Comparison of ENCODE assay signal across 8 cellular contexts in the genomic region with DNA sequence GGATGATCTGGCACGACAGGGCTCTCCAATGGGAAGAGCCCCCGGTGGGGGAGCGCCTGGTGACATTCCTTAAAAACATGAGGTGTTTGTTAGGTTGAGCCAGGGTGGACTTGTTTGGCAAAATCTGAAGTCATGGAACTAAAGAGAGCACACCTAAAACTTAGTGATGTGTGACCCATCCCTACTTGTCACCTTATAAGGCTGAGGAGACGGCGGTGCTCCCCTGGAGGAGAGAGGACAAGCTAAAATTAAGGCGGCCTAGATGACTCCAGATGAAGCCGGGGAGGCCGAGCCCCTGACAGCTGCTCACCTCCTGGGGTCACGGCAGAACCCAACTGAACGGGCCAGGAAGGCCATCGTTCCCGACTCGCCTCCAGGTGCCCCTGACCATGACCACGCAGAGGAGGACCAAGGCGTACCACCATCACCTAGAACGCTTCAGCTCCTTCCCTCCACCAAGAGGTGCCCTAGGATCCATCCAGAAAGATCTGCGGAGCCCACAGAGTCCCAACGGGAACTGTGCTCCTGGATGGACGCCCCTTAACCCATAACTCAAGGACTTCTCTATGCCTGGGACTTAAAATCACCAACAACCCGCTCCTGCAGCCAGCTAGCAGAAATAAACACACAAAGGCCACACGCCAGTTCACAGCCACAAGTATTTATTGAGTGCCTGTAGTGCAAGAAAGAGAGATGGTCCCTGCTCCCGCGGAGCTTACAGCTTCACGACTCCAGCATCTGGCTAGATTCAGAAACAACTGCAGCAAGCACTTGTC. TPM values are rescaled to one million over a fixed set of nuclear protein-coding genes. Genes with fewer than 3 reads are reported as not detected.
A peak's percentile ranks its signal among the peaks of the same experiment; 100 is the strongest.
DNase-seq lines count a peak whose midpoint lies in the region; ATAC-seq, FAIRE-seq and TF ChIP-seq lines count a peak whose summit lies in the region.

No MANE protein-coding gene starts in this region.

- no peaks in the 10 kb centered on the region for H3K9me3 ChIP-seq in body of pancreas
- H3K9me3 ChIP-seq in aorta (ENCODE audit: control insufficient read depth, low read length): no peaks in the 10 kb centered on the region

- no peaks in the 10 kb centered on the region for H3K9me3 Mint-ChIP-seq in stimulated activated naive CD8-positive, alpha-beta T cell treated with anti-CD3 and anti-CD28 coated beads, Interleukin-15, Interleukin-2, amounts not matched to agents 100 ng/mL and 50 ng/mL, for 24 hours
- H3K9me3 Mint-ChIP-seq in memory B cell: no peaks in the 10 kb centered on the region

- H3K27me3 ChIP-seq in body of pancreas: no peaks in the 10 kb centered on the region
- H3K27me3 ChIP-seq in aorta (ENCODE audit: control insufficient read depth in 1 of 2, insufficient read depth in 2 of 2, low read length in 1 of 2): no peaks in the 10 kb centered on the region

- H3K4me1 Mint-ChIP-seq in stimulated activated naive CD8-positive, alpha-beta T cell treated with anti-CD3 and anti-CD28 coated beads, Interleukin-15, Interleukin-2, amounts not matched to agents 100 ng/mL and 50 ng/mL, for 24 hours (ENCODE audit: low read depth): peaks cover 31% of the 10 kb centered on the region
- peaks cover 23% of the 10 kb centered on the region for H3K4me1 Mint-ChIP-seq in memory B cell

- no peaks in the 10 kb centered on the region for H3K27me3 Mint-ChIP-seq in stimulated activated naive CD8-positive, alpha-beta T cell treated with anti-CD3 and anti-CD28 coated beads, Interleukin-15, Interleukin-2, amounts not matched to agents 100 ng/mL and 50 ng/mL, for 24 hours
- no peaks in the 10 kb centered on the region for H3K27me3 Mint-ChIP-seq in memory B cell

- peaks cover 19% of the 10 kb centered on the region for H3K36me3 Mint-ChIP-seq in stimulated activated naive CD8-positive, alpha-beta T cell treated with anti-CD3 and anti-CD28 coated beads, Interleukin-15, Interleukin-2, amounts not matched to agents 100 ng/mL and 50 ng/mL, for 24 hours (ENCODE audit: low read depth)
- no peaks in the 10 kb centered on the region for H3K36me3 Mint-ChIP-seq in memory B cell

- peaks cover 26% of the 10 kb centered on the region for H3K4me1 ChIP-seq in body of pancreas
- H3K4me1 ChIP-seq in aorta (ENCODE audit: control insufficient read depth in 1 of 2, insufficient read depth in 2 of 2, low read length in 2 of 2): no peaks in the 10 kb centered on the region

- no peak for FAIRE-seq in H54 (lab: Jason Lieb, UNC)

- H3K4me3 ChIP-seq in body of pancreas (peak overlapping the region; percentile 73 to 79), aorta (ENCODE audit: low read length in 2 of 2) (peak overlapping the region; percentile 82 to 93)

- no peak for TF ChIP-seq CTCF in body of pancreas (IDR thresholded peaks at IDR 0.05)

- ATAC-seq in stimulated activated naive CD8-positive, alpha-beta T cell treated with anti-CD3 and anti-CD28 coated beads, Interleukin-15, Interleukin-2, amounts not matched to agents 100 U/mL and 50 U/mL, for 24 hours: no peak
- ATAC-seq in body of pancreas (no peak), memory B cell (ENCODE audit: low read depth) (no peak), aorta (ENCODE audit: low FRiP score) (no peak), GM18502 (IDR thresholded peaks at IDR 0.05; ENCODE audit: poor library complexity, unreplicated experiment) (no peak), GM18519 (IDR thresholded peaks at IDR 0.05; ENCODE audit: low FRiP score, unreplicated experiment) (no peak)

- no peak for DNase-seq in stimulated activated naive CD8-positive, alpha-beta T cell treated with anti-CD3 and anti-CD28 coated beads, Interleukin-15, Interleukin-2, amounts not matched to agents 100 U/mL and 50 U/mL, for 24 hours
- DNase-seq in body of pancreas: no peak
- no peak for DNase-seq in memory B cell (ENCODE audit: low spot score in 2 of 2)
- no peak for DNase-seq in aorta
- DNase-seq in H54 (ENCODE audit: insufficient read length, low spot score): no peak

- TF ChIP-seq POLR2A in body of pancreas (IDR thresholded peaks at IDR 0.05): no peak
- TF ChIP-seq POLR2A in H54 (IDR thresholded peaks at IDR 0.05; ENCODE audit: low read depth, low read length): no peak

- H3K27ac ChIP-seq in body of pancreas (peak overlapping the region in 3 of 4 donors; percentile 79 to 89 (median 82)), aorta (ENCODE audit: low read depth in 1 of 2, low read length in 2 of 2) (peak overlapping the region in 1 of 2 donors; percentile 46)

- 78 to 88% methylated on average over 21 to 24 of the region's 24 CpGs for WGBS in body of pancreas, 2 donors
- WGBS in aorta, 2 donors: 85 to 86% methylated on average over 24 of the region's 24 CpGs

- peak overlapping the region; percentile 86 for H3K27ac Mint-ChIP-seq in stimulated activated naive CD8-positive, alpha-beta T cell treated with anti-CD3 and anti-CD28 coated beads, Interleukin-15, Interleukin-2, amounts not matched to agents 100 ng/mL and 50 ng/mL, for 24 hours
- H3K27ac Mint-ChIP-seq in memory B cell: no peak overlapping the region

- intact Hi-C loops in body of pancreas (cut with DNase I) (no loop called here), aorta (cut with DNase I) (loop anchor here (2.0 to 5.0 kb wide), 4 partner anchors 80 to 110 kb away; a partner anchor contains a TSS)

- peak overlapping the region; percentile 82 for H3K4me3 Mint-ChIP-seq in stimulated activated naive CD8-positive, alpha-beta T cell treated with anti-CD3 and anti-CD28 coated beads, Interleukin-15, Interleukin-2, amounts not matched to agents 100 ng/mL and 50 ng/mL, for 24 hours
- peak overlapping the region; percentile 78 for H3K4me3 Mint-ChIP-seq in memory B cell

- no peaks in the 10 kb centered on the region for H3K36me3 ChIP-seq in body of pancreas (replicated peaks in 1 of 2; ENCODE audit: insufficient read depth in 1 of 2, low read depth in 2 of 2)
- H3K36me3 ChIP-seq in aorta (ENCODE audit: control insufficient read depth in 1 of 2, insufficient read depth in 2 of 2, low read length in 1 of 2): no peaks in the 10 kb centered on the region

RNA-seq across cellular contexts. Expression of a gene that starts 1.0 kb away (rescaled TPM):
- 1 to 10 TPM; 3.6 to 7.6 TPM for total RNA-seq in body of pancreas
- 10 to 100 TPM; 18.1 to 32.4 TPM for total RNA-seq in aorta
- polyA plus RNA-seq in aorta: 1 to 10 TPM; 1.1 to 5.3 TPM
